10 cellular contexts compared by ENCODE assay signal in the genomic region with DNA sequence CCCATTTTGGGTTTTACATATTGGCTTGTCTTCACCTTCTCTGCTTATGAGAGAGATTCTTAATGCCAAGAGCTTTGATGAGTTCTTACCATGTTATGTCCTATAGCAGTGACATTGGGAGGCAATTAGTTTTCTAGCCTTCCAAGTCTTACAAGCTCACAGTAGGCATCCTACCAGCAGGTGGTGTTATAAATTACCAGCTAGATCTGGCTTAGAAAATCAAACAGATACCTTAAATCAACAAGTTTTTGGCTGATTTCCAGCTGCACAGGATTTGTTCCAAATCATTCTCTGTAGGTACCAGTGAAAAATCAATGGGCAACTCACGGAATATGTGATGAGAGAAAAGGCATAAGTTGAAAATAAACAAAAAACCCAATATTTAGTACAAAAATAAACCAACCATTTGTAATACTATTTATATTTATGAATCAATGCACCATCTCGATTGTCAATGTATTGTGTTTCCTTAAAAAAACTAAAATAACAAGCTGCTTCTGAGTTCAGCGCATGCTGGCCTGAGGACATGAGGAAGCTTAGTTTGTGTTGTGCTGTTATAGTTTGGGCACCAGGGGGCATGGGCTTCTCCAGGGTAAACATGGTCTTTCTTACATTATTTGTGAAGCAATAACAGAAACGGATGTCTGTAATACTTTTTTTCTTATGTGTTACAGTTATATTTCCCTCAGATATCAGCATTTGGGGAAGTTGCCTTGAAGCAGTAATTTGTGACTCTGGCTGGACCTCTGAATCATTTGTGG. TPM values are rescaled to one million over a fixed set of nuclear protein-coding genes. Genes with fewer than 3 reads are reported as not detected.
A peak's percentile ranks its signal among the peaks of the same experiment; 100 is the strongest.
DNase-seq lines count a peak whose midpoint lies in the region; ATAC-seq, FAIRE-seq and TF ChIP-seq lines count a peak whose summit lies in the region.
"Had no signal": no experiment of that assay in that cellular context is flagged by ENCODE, and none has a peak within 500 bp of the region (broad histone marks: within the 10 kb centered on the region; RNA-seq: fewer than 3 reads in every experiment).

No MANE protein-coding gene starts in this region.

- peak; percentile 46 for ATAC-seq in GM18508 (IDR thresholded peaks at IDR 0.05; ENCODE audit: insufficient read depth, unreplicated experiment)
- peak; percentile 94 for ATAC-seq in HepG2
- no peak for ATAC-seq in HG02852 (IDR thresholded peaks at IDR 0.05; ENCODE audit: unreplicated experiment)
- ATAC-seq in stimulated activated effector memory CD8-positive, alpha-beta T cell treated with anti-CD3 and anti-CD28 coated beads, Interleukin-12 subunit alpha, Interleukin-12 subunit beta, amount 100 ng/mL, for 72 hours: no peak

- no peaks in the 10 kb centered on the region for H3K36me3 ChIP-seq in HepG2 (replicated peaks in 1 of 2; ENCODE audit: control insufficient read depth in 1 of 2, insufficient read depth in 2 of 2, low read length in 2 of 2)

- no peak overlapping the region for H3K4me2 ChIP-seq in HepG2 (ENCODE audit: low read depth, low read length)

- no peak overlapping the region for H3K4me3 ChIP-seq in HepG2 (replicated peaks in 1 of 3; ENCODE audit: insufficient read depth in 1 of 3, low read depth in 2 of 3, low read length in 3 of 3)

- H3K4me1 ChIP-seq in HepG2 (ENCODE audit: insufficient read depth, low read length): no peaks in the 10 kb centered on the region

- H3K27me3 ChIP-seq in HepG2 (ENCODE audit: control insufficient read depth in 1 of 2, insufficient read depth in 2 of 2, low read length in 2 of 2): no peaks in the 10 kb centered on the region

- in situ Hi-C loops in HepG2 (cut with HindIII; ENCODE audit: extremely low pct_ligation_motif_present, low pct_unique_long_range_greater_than_20kb): no loop called here

- TF ChIP-seq EP300 in HepG2 (IDR thresholded peaks at IDR 0.05; ENCODE audit: low read depth in 2 of 2, low read length in 2 of 2) (no peak), HepG2 (CRISPR knock-in tag; IDR thresholded peaks at IDR 0.05; ENCODE audit: borderline replicate concordance) (no peak)

- intact Hi-C loops in HepG2 (cut with micrococcal nuclease; ENCODE audit: unreplicated experiment): loop anchor here (1.0 kb wide), 1 partner anchor 13 kb away; no protein-coding TSS in a partner anchor

- H3K9ac ChIP-seq in HepG2 (ENCODE audit: insufficient read depth, low read depth, low read length): no peak overlapping the region

- no peaks in the 10 kb centered on the region for H3K9me3 ChIP-seq in HepG2 (ENCODE audit: low read length)

- no peaks in the 10 kb centered on the region for H4K20me1 ChIP-seq in HepG2 (ENCODE audit: insufficient read depth, low read length)

- 45% methylated on average over 4 of the region's 4 CpGs for WGBS in HepG2 (ENCODE audit: low lambda C conversion rate)

- H3K79me2 ChIP-seq in HepG2 (ENCODE audit: insufficient read depth, low read length): no peaks in the 10 kb centered on the region

- CTCF ChIA-PET in HepG2 (lab: Yijun Ruan, JAX; ENCODE audit: low intra/inter-chr PET ratio, low total read pairs): interaction anchor here (0.7 to 2.7 kb wide), 3 partner anchors 13 to 15 kb away, joined by 3 to 10 read pairs (median 3); no protein-coding TSS in a partner anchor

- H3K27ac Mint-ChIP-seq in stimulated activated effector memory CD8-positive, alpha-beta T cell treated with anti-CD3 and anti-CD28 coated beads, Interleukin-12 subunit alpha, Interleukin-12 subunit beta, amount 100 ng/mL, for 72 hours: no peak overlapping the region

- H2AFZ ChIP-seq in HepG2 (ENCODE audit: low read length): no peak overlapping the region

- no peak overlapping the region for H3K4me3 Mint-ChIP-seq in stimulated activated effector memory CD8-positive, alpha-beta T cell treated with anti-CD3 and anti-CD28 coated beads, Interleukin-12 subunit alpha, Interleukin-12 subunit beta, amount 100 ng/mL, for 72 hours

- TF ChIP-seq POLR2A in HepG2 (IDR thresholded peaks at IDR 0.05; ENCODE audit: insufficient read depth in 1 of 2, low read depth in 2 of 2, low read length in 2 of 2): no peak

- peak; percentile 50 for FAIRE-seq in HepG2 (lab: Jason Lieb, UNC)

- POLR2A ChIA-PET in HepG2 (lab: Yijun Ruan, JAX): no interaction called here

- no TSS peak for BruUV-seq in HepG2 (replicated peaks; lab: Mats Ljungman, UMichigan)

- H3K27ac ChIP-seq in HepG2 (ENCODE audit: extremely low read length, insufficient read depth, low read length): no peak overlapping the region

- no peaks in the 10 kb centered on the region for H3K9me3 Mint-ChIP-seq in stimulated activated effector memory CD8-positive, alpha-beta T cell treated with anti-CD3 and anti-CD28 coated beads, Interleukin-12 subunit alpha, Interleukin-12 subunit beta, amount 100 ng/mL, for 72 hours

- TF ChIP-seq CTCF in HepG2 (CRISPR knock-in tag; IDR thresholded peaks at IDR 0.05): peak; percentile 41

- no peaks in the 10 kb centered on the region for H3K36me3 Mint-ChIP-seq in stimulated activated effector memory CD8-positive, alpha-beta T cell treated with anti-CD3 and anti-CD28 coated beads, Interleukin-12 subunit alpha, Interleukin-12 subunit beta, amount 100 ng/mL, for 72 hours

- no peak for TF ChIP-seq RAD21 in HepG2 (CRISPR knock-in tag; IDR thresholded peaks at IDR 0.05)

- H3K4me1 Mint-ChIP-seq in stimulated activated effector memory CD8-positive, alpha-beta T cell treated with anti-CD3 and anti-CD28 coated beads, Interleukin-12 subunit alpha, Interleukin-12 subunit beta, amount 100 ng/mL, for 72 hours: no peaks in the 10 kb centered on the region

- DNase-seq in Kasumi-1 (lab: John Stamatoyannopoulos, UW) (peak; percentile 82 to 91), RPMI7951 (ENCODE audit: low read depth) (peak; percentile 5), HepG2 (ENCODE audit: low spot score) (peak; percentile 35), HCEC 1CT (no peak)
- no peak for DNase-seq in activated T-cell treated with anti-CD3 and anti-CD28 coated beads, Interleukin-2, amount 50 U/mL, for 48 hours
- no peak for DNase-seq in stimulated activated effector memory CD8-positive, alpha-beta T cell treated with anti-CD3 and anti-CD28 coated beads, Interleukin-12 subunit alpha, Interleukin-12 subunit beta, amount 100 ng/mL, for 72 hours (ENCODE audit: low spot score in 2 of 2)
- DNase-seq: activated gamma-delta T cell treated with Interleukin-2 at 50 U/mL for 16 hours; stimulated activated CD4-positive, alpha-beta T cell treated with anti-CD3 and anti-CD28 coated beads, Interleukin-2, amount 100 ng/mL, for 24 hours had no signal

TF ChIP-seq in HepG2, 621 proteins besides CTCF, POLR2A, EP300 and RAD21:
- TF ChIP-seq, protein P1, sequence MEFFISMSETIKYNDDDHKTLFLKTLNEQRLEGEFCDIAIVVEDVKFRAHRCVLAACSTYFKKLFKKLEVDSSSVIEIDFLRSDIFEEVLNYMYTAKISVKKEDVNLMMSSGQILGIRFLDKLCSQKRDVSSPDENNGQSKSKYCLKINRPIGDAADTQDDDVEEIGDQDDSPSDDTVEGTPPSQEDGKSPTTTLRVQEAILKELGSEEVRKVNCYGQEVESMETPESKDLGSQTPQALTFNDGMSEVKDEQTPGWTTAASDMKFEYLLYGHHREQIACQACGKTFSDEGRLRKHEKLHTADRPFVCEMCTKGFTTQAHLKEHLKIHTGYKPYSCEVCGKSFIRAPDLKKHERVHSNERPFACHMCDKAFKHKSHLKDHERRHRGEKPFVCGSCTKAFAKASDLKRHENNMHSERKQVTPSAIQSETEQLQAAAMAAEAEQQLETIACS (CRISPR knock-in tag; IDR thresholded peaks at IDR 0.05): no peak
- TF ChIP-seq CEBPB (IDR thresholded peaks at IDR 0.05; ENCODE audit: borderline replicate concordance, low read depth, low read length) (peak; percentile 25; the same call in 1 of the 2 replicates), ZNF30 (CRISPR knock-in tag; IDR thresholded peaks at IDR 0.05) (no peak), JDP2 (CRISPR knock-in tag; IDR thresholded peaks at IDR 0.05; ENCODE audit: borderline replicate concordance) (no peak), ZNF737 (CRISPR knock-in tag; IDR thresholded peaks at IDR 0.05; ENCODE audit: borderline replicate concordance) (no peak), XRCC5 (optimal IDR thresholded peaks at IDR 0.05; ENCODE audit: low read length) (peak; percentile 8), FOXA3 (CRISPR knock-in tag; IDR thresholded peaks at IDR 0.05) (peak; percentile 36; the same call in 1 of the 2 replicates), RARG (CRISPR knock-in tag; IDR thresholded peaks at IDR 0.05; ENCODE audit: low read depth) (no peak), FOXA1 (IDR thresholded peaks at IDR 0.05) (no peak), FOXA1 (CRISPR knock-in tag; IDR thresholded peaks at IDR 0.05) (peak; percentile 67), SMC3 (IDR thresholded peaks at IDR 0.05; ENCODE audit: low read length) (peak; percentile 40; the same call in 1 of the 2 replicates)
TF ChIP-seq in HepG2: peak in this region for 5.

RNA-seq across cellular contexts. Expression of a gene that starts 34.1 kb away (rescaled TPM):
- total RNA-seq in RPMI7951 (2014; rRNA removed; shearing (Covaris generic)): not detected in 2 replicates
- total RNA-seq in HepG2 (2016; rRNA removed; fragmentation: Illumina TruSeq; extraction: Trizol): not detected in 2 replicates
- not detected in 2 replicates for total RNA-seq in HepG2 (2016; cell fraction: cytosol; rRNA removed; fragmentation: Illumina TruSeq; extraction: Trizol; ENCODE audit: low read depth)
- not detected in 2 replicates for total RNA-seq in HepG2 (2016; cell fraction: insoluble cytoplasmic fraction; rRNA removed; fragmentation: Illumina TruSeq; extraction: Trizol)
- not detected in 2 replicates for total RNA-seq in HepG2 (2016; cell fraction: membrane; rRNA removed; fragmentation: Illumina TruSeq; extraction: Trizol)
- not detected in 2 replicates for total RNA-seq in HepG2 (2016; cell fraction: nucleus; rRNA removed; fragmentation: Illumina TruSeq; extraction: Trizol)
- not detected in 2 replicates for polyA plus RNA-seq in HepG2 (2011; rRNA removed)
- not detected in 2 replicates for polyA plus RNA-seq in HepG2 (2011; cell fraction: cytosol; rRNA removed)
- polyA plus RNA-seq in HepG2 (2011; cell fraction: nucleus; rRNA removed): not detected in 2 replicates
- polyA plus RNA-seq in HepG2 (2012): not detected in 2 replicates
- polyA plus RNA-seq in HepG2 (2016; cell fraction: cytosol; fragmentation: Illumina TruSeq; extraction: Trizol; ENCODE audit: low read depth): not detected in 2 replicates
- polyA plus RNA-seq in HepG2 (2016; cell fraction: insoluble cytoplasmic fraction; fragmentation: Illumina TruSeq; extraction: Trizol; ENCODE audit: low read depth): not detected in 2 replicates
- polyA plus RNA-seq in HepG2 (2016; cell fraction: membrane; fragmentation: Illumina TruSeq; extraction: Trizol; ENCODE audit: low read depth): not detected in 2 replicates
- not detected in 2 replicates for polyA plus RNA-seq in HepG2 (2016; cell fraction: nucleus; fragmentation: Illumina TruSeq; extraction: Trizol; ENCODE audit: insufficient read depth, low read depth)
- polyA minus RNA-seq in HepG2 (2011; rRNA and poly(A)+ RNA removed; ENCODE audit: low replicate concordance): not detected in 2 replicates
- polyA minus RNA-seq in HepG2 (2011; cell fraction: cytosol; rRNA and poly(A)+ RNA removed): not detected in 2 replicates
- polyA minus RNA-seq in HepG2 (2011; cell fraction: nucleus; rRNA and poly(A)+ RNA removed): not detected in 2 replicates

Comparison
In these comparisons a context has a peak if more than half of its experiments do, and no peak if none do; other contexts are left out.
1. ATAC-seq: peak in GM18508 (single experiment) and HepG2 (single experiment); none in HG02852 (single experiment) and stimulated activated effector memory CD8-positive, alpha-beta T cell treated with anti-CD3 and anti-CD28 coated beads, Interleukin-12 subunit alpha, Interleukin-12 subunit beta, amount 100 ng/mL, for 72 hours (single experiment).
2. DNase-seq: peak in Kasumi-1 (2 of 2), RPMI7951 (single experiment) and HepG2 (single experiment); none in activated T-cell treated with anti-CD3 and anti-CD28 coated beads, Interleukin-2, amount 50 U/mL, for 48 hours (0 of 2), stimulated activated effector memory CD8-positive, alpha-beta T cell treated with anti-CD3 and anti-CD28 coated beads, Interleukin-12 subunit alpha, Interleukin-12 subunit beta, amount 100 ng/mL, for 72 hours (0 of 2) and HCEC 1CT (single experiment).